In the genomic region with DNA sequence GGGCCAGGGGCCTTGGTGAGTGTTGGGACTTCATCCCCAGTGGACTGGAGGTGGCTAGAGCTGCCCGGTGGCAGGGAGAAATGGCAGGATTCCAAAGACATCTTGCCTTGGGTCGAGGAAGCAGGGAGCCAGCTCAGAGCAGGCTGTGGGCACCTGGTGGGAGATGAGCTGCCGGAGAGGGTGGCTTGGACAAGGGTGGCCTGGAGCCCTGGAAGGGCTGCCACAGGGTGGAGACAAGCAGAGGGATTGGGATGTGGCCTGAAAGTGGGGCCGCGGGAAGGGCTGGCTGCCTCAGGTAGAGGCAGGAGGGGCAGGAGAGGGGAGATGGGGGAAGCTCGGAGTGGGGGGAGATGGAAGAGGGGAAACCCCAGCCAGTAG, we compare ENCODE assay signal across 21 cellular contexts.
DNase-seq lines count a peak whose midpoint lies in the region; ATAC-seq lines count a peak whose summit lies in the region.
"Had no signal": no experiment of that assay in that cellular context is flagged by ENCODE, and none has a peak within 500 bp of the region (broad histone marks: within the 10 kb centered on the region; RNA-seq: fewer than 3 reads in every experiment).

No MANE protein-coding gene starts in this region.

- H3K4me1 Mint-ChIP-seq in stimulated activated naive CD8-positive, alpha-beta T cell treated with anti-CD3 and anti-CD28 coated beads, Interleukin-15, amount 100 ng/mL, for 72 hours = no peaks in the 10 kb centered on the region

- 82 to 86% methylated on average over 6 of the region's 6 CpGs for whole genome bisulfite sequencing in aorta, 2 donors

- peak overlapping the region; percentile 50 to 57 for H3K27ac Mint-ChIP-seq in stimulated activated naive CD8-positive, alpha-beta T cell treated with anti-CD3 and anti-CD28 coated beads, Interleukin-15, amount 100 ng/mL, for 72 hours
- H3K27ac Mint-ChIP-seq: CD8-positive, alpha-beta T cell had no signal

- H3K4me1 ChIP-seq in aorta (ENCODE audit: control insufficient read depth in 1 of 2, insufficient read depth in 2 of 2, low read length in 2 of 2) = no peaks in the 10 kb centered on the region
- H3K4me1 ChIP-seq: Caco-2 had no signal

- intact Hi-C loops in left ventricle myocardium superior (cut with micrococcal nuclease) = no loop called here
- intact Hi-C loops in posterior vena cava (cut with DNase I) = no loop called here
- intact Hi-C loops in aorta (cut with DNase I) = no loop called here

- H3K27me3 ChIP-seq in aorta (ENCODE audit: control insufficient read depth in 1 of 2, insufficient read depth in 2 of 2, low read length in 1 of 2) = no peaks in the 10 kb centered on the region

- no peak for ATAC-seq in stimulated activated naive CD8-positive, alpha-beta T cell treated with anti-CD3 and anti-CD28 coated beads, Interleukin-15, amount 100 ng/mL, for 72 hours
- ATAC-seq in stimulated activated naive CD8-positive, alpha-beta T cell treated with anti-CD3 and anti-CD28 coated beads, Interleukin-15, Interleukin-2, amounts not matched to agents 100 U/mL and 50 U/mL, for 24 hours = no peak
- ATAC-seq in left ventricle myocardium superior (no peak), aorta (ENCODE audit: low FRiP score) (no peak)
- ATAC-seq: CD8-positive, alpha-beta T cell; HepG2; PC-3 had no signal

- H3K4me3 ChIP-seq in aorta (ENCODE audit: low read length in 2 of 2) = no peak overlapping the region
- H3K4me3 ChIP-seq: GM23248 had no signal

- H3K9me3 ChIP-seq in aorta (ENCODE audit: control insufficient read depth, low read length) = no peaks in the 10 kb centered on the region
- H3K9me3 ChIP-seq: Caco-2 had no signal

- H3K36me3 ChIP-seq in aorta (ENCODE audit: control insufficient read depth in 1 of 2, insufficient read depth in 2 of 2, low read length in 1 of 2) = no peaks in the 10 kb centered on the region

- no peak for DNase-seq in stimulated activated naive CD8-positive, alpha-beta T cell treated with anti-CD3 and anti-CD28 coated beads, Interleukin-15, amount 100 ng/mL, for 72 hours
- DNase-seq in stimulated activated naive CD8-positive, alpha-beta T cell treated with anti-CD3 and anti-CD28 coated beads, Interleukin-15, Interleukin-2, amounts not matched to agents 100 U/mL and 50 U/mL, for 24 hours = no peak
- DNase-seq in left ventricle myocardium superior (peak; percentile 6), posterior vena cava (ENCODE audit: low spot score) (peak; percentile 58), aorta (peak; percentile 7 to 30), activated T-cell treated with anti-CD3 and anti-CD28 coated beads for 4 hours (no peak), SK-N-DZ (ENCODE audit: low spot score) (no peak), SKM-1 (lab: John Stamatoyannopoulos, UW; ENCODE audit: unreplicated experiment) (no peak)
- DNase-seq: C1 segment of cervical spinal cord; Caco-2; CD8-positive, alpha-beta T cell; GM23248; Kasumi-1; MV-4-11; NCI-H2029; NCI-H446 treated with DMSO at 0.1 percent for 48 hours; NCI-H526; NK-92 treated with Interleukin-12 subunit alpha and Interleukin-12 subunit beta, amount 100 ng/mL, for 24 hours; PC-3; SHP77 treated with DMSO at 0.1 percent for 48 hours had no signal

- no peak overlapping the region for H3K27ac ChIP-seq in aorta (ENCODE audit: low read depth in 1 of 2, low read length in 2 of 2)
- H3K27ac ChIP-seq: GM23248 had no signal

- peaks cover 41% of the 10 kb centered on the region for H3K27me3 Mint-ChIP-seq in stimulated activated naive CD8-positive, alpha-beta T cell treated with anti-CD3 and anti-CD28 coated beads, Interleukin-15, amount 100 ng/mL, for 72 hours

- no peaks in the 10 kb centered on the region for H3K9me3 Mint-ChIP-seq in stimulated activated naive CD8-positive, alpha-beta T cell treated with anti-CD3 and anti-CD28 coated beads, Interleukin-15, amount 100 ng/mL, for 72 hours
- H3K9me3 Mint-ChIP-seq: CD8-positive, alpha-beta T cell had no signal

- no peak overlapping the region for H3K4me3 Mint-ChIP-seq in stimulated activated naive CD8-positive, alpha-beta T cell treated with anti-CD3 and anti-CD28 coated beads, Interleukin-15, amount 100 ng/mL, for 72 hours
- H3K4me3 Mint-ChIP-seq: CD8-positive, alpha-beta T cell had no signal

Comparison
In these comparisons a context has a peak if more than half of its experiments do, and no peak if none do; other contexts are left out.
1. DNase-seq: peak in left ventricle myocardium superior (single experiment), posterior vena cava (single experiment) and aorta (2 of 2); none in stimulated activated naive CD8-positive, alpha-beta T cell treated with anti-CD3 and anti-CD28 coated beads, Interleukin-15, amount 100 ng/mL, for 72 hours (0 of 2), stimulated activated naive CD8-positive, alpha-beta T cell treated with anti-CD3 and anti-CD28 coated beads, Interleukin-15, Interleukin-2, amounts not matched to agents 100 U/mL and 50 U/mL, for 24 hours (single experiment), activated T-cell treated with anti-CD3 and anti-CD28 coated beads for 4 hours (single experiment), SK-N-DZ (single experiment) and SKM-1 (single experiment).